Comparison of ENCODE assay signal across 10 cellular contexts in genomic region chr9:87270241-87271234, GRCh38.
A peak's percentile ranks its signal among the peaks of the same experiment; 100 is the strongest.
DNase-seq lines count a peak whose midpoint lies in the region; ATAC-seq and TF ChIP-seq lines count a peak whose summit lies in the region.
"Had no signal": no experiment of that assay in that cellular context is flagged by ENCODE, and none has a peak within 500 bp of the region (broad histone marks: within the 10 kb centered on the region; RNA-seq: fewer than 3 reads in every experiment).

No MANE protein-coding gene starts in this region.

- no peak overlapping the region for H3K4ac ChIP-seq in H9 (ENCODE audit: low read depth, low read length)

- H3K14ac ChIP-seq in H9 (ENCODE audit: insufficient read depth, low read length): no peak overlapping the region

- H3K27me3 ChIP-seq in H7 (ENCODE audit: control insufficient read depth, insufficient read depth, low read length) (no peaks in the 10 kb centered on the region), right atrium auricular region (no peaks in the 10 kb centered on the region), skeletal muscle satellite cell (ENCODE audit: control insufficient read depth, insufficient read depth, low read length) (no peaks in the 10 kb centered on the region), H9 (ENCODE audit: insufficient read depth, low read length) (no peaks in the 10 kb centered on the region)

- H3K36me3 ChIP-seq in H7 (replicated peaks; ENCODE audit: control insufficient read depth, insufficient read depth, low read length) (no peaks in the 10 kb centered on the region), right atrium auricular region (no peaks in the 10 kb centered on the region), skeletal muscle satellite cell (ENCODE audit: insufficient read depth, low read length) (no peaks in the 10 kb centered on the region)

- no peak overlapping the region for H4K5ac ChIP-seq in H9 (ENCODE audit: insufficient read length, low read depth, low read length)

- H3K9me3 ChIP-seq in right atrium auricular region (no peaks in the 10 kb centered on the region), skeletal muscle satellite cell (replicated peaks; ENCODE audit: low read length) (no peaks in the 10 kb centered on the region), H9 (ENCODE audit: control insufficient read depth, low read depth, low read length) (no peaks in the 10 kb centered on the region)

- H2AK5ac ChIP-seq in H9 (ENCODE audit: insufficient read length, low read length): no peak overlapping the region

- TF ChIP-seq CTCF in astrocyte of the spinal cord (IDR thresholded peaks at IDR 0.05; ENCODE audit: low read depth, low read length): no peak
- TF ChIP-seq CTCF in right atrium auricular region (IDR thresholded peaks at IDR 0.05): no peak
- no peak for TF ChIP-seq CTCF in H9 (conservative IDR thresholded peaks at IDR 0.05)

- H3K4me1 ChIP-seq in right atrium auricular region: peaks cover 0 to 17% of the 10 kb centered on the region in 2 donors
- H3K4me1 ChIP-seq in skeletal muscle satellite cell (ENCODE audit: control insufficient read depth, insufficient read depth, low read length): peaks cover 80% of the 10 kb centered on the region
- H3K4me1 ChIP-seq in H9 (ENCODE audit: insufficient read depth, low read length): no peaks in the 10 kb centered on the region

- H4K91ac ChIP-seq in H9 (ENCODE audit: insufficient read length, low read depth, low read length): no peak overlapping the region

- H3K4me3 ChIP-seq in H7 (ENCODE audit: insufficient read depth, low read depth, low read length): no peak overlapping the region
- H3K4me3 ChIP-seq in astrocyte of the spinal cord (ENCODE audit: low read depth, low read length): no peak overlapping the region
- H3K4me3 ChIP-seq in right atrium auricular region: no peak overlapping the region
- peak overlapping the region; percentile 34 for H3K4me3 ChIP-seq in skeletal muscle satellite cell (ENCODE audit: low read length)

- ATAC-seq in HG02840 (IDR thresholded peaks at IDR 0.05; ENCODE audit: low FRiP score, unreplicated experiment): no peak

- no peak overlapping the region for H3K56ac ChIP-seq in H9 (ENCODE audit: insufficient read length, low read depth, low read length)

- H3K27ac ChIP-seq in right atrium auricular region (no peak overlapping the region), H9 (ENCODE audit: insufficient read length, low read depth, low read length) (no peak overlapping the region)

- H4K8ac ChIP-seq in H9 (replicated peaks; ENCODE audit: insufficient read length, low read depth, low read length): no peak overlapping the region

- no peak overlapping the region for H2BK15ac ChIP-seq in H9 (ENCODE audit: low read depth, low read length)

- no peaks in the 10 kb centered on the region for H3K36me3 Mint-ChIP-seq in T-helper 2 cell treated with Interferon-gamma antibody and Interleukin-4, amounts not matched to agents 5 μg/mL and 100 μg/mL, for 36 hours (ENCODE audit: low read depth)
- H3K36me3 Mint-ChIP-seq in H9 (ENCODE audit: insufficient read depth in 1 of 3, low read depth in 3 of 3): no peaks in the 10 kb centered on the region

- no peak overlapping the region for H2BK120ac ChIP-seq in H9 (ENCODE audit: low read depth, low read length, poor library complexity, severe bottlenecking)

- H3K18ac ChIP-seq in H9 (ENCODE audit: insufficient read length, low read depth, low read length): no peak overlapping the region

- H3K23me2 ChIP-seq in H9 (ENCODE audit: insufficient read length, low read depth, low read length, poor library complexity, severe bottlenecking): no peaks in the 10 kb centered on the region

- H3K9ac ChIP-seq in skeletal muscle satellite cell (ENCODE audit: low read depth, low read length): peak overlapping the region; percentile 89
- no peak overlapping the region for H3K9ac ChIP-seq in H9 (ENCODE audit: extremely low read depth, insufficient read length, low read length)

- no peaks in the 10 kb centered on the region for H3K79me2 ChIP-seq in H9 (ENCODE audit: insufficient read depth, low read length)

- H3K4me2 ChIP-seq in skeletal muscle satellite cell (ENCODE audit: low read length) (peak overlapping the region; percentile 68), H9 (ENCODE audit: insufficient read depth, insufficient read length, low read length) (no peak overlapping the region)

- H3T11ph ChIP-seq in H9 (ENCODE audit: low read length): no peak overlapping the region

- H3K27ac Mint-ChIP-seq in T-helper 2 cell treated with Interferon-gamma antibody and Interleukin-4, amounts not matched to agents 5 μg/mL and 100 μg/mL, for 36 hours: no peak overlapping the region
- H3K27ac Mint-ChIP-seq in H9: no peak overlapping the region; a peak in 3 of 7 replicates

- no peaks in the 10 kb centered on the region for H3K4me1 Mint-ChIP-seq in T-helper 2 cell treated with Interferon-gamma antibody and Interleukin-4, amounts not matched to agents 5 μg/mL and 100 μg/mL, for 36 hours (ENCODE audit: low read depth)
- H3K4me1 Mint-ChIP-seq in H9: peaks cover 7 to 9% of the 10 kb centered on the region in 2 experiments

- no peaks in the 10 kb centered on the region for H3K79me1 ChIP-seq in H9 (ENCODE audit: insufficient read depth, low read depth, low read length, poor library complexity, severe bottlenecking)

- H3K27me3 Mint-ChIP-seq in T-helper 2 cell treated with Interferon-gamma antibody and Interleukin-4, amounts not matched to agents 5 μg/mL and 100 μg/mL, for 36 hours (ENCODE audit: low read depth): peaks cover 4% of the 10 kb centered on the region
- peaks cover 1% of the 10 kb centered on the region for H3K27me3 Mint-ChIP-seq in H9 (ENCODE audit: low read depth)

- no CpG with 5 or more reads among the region's 24 CpGs for WGBS in H9 (ENCODE audit: extremely low coverage, insufficient read length, low lambda C conversion rate)

- no peaks in the 10 kb centered on the region for H3K9me3 Mint-ChIP-seq in T-helper 2 cell treated with Interferon-gamma antibody and Interleukin-4, amounts not matched to agents 5 μg/mL and 100 μg/mL, for 36 hours
- no peaks in the 10 kb centered on the region for H3K9me3 Mint-ChIP-seq in H9

- no peak overlapping the region for H3K23ac ChIP-seq in H9 (ENCODE audit: insufficient read length, low read depth, low read length)

- no peaks in the 10 kb centered on the region for H4K20me1 ChIP-seq in H9 (ENCODE audit: control insufficient read depth, insufficient read depth, insufficient read length)

- no peak overlapping the region for H2BK5ac ChIP-seq in H9 (ENCODE audit: insufficient read length, low read length)

- no peak overlapping the region for H2BK20ac ChIP-seq in H9 (ENCODE audit: low read depth, low read length, poor library complexity, severe bottlenecking)

- H2BK12ac ChIP-seq in H9 (ENCODE audit: insufficient read length, low read depth, low read length): no peak overlapping the region

- H3K4me3 Mint-ChIP-seq in T-helper 2 cell treated with Interferon-gamma antibody and Interleukin-4, amounts not matched to agents 5 μg/mL and 100 μg/mL, for 36 hours: no peak overlapping the region
- H3K4me3 Mint-ChIP-seq in H9: no peak overlapping the region

- H2AFZ ChIP-seq in H9 (ENCODE audit: low read length): no peak overlapping the region

- DNase-seq in H7 (peak; percentile 28), astrocyte of the spinal cord (ENCODE audit: low read depth, low spot score) (peak; percentile 80), right atrium auricular region (ENCODE audit: low spot score) (peak; percentile 63), H9 (no peak), NCI-H345 (lab: John Stamatoyannopoulos, UW) (no peak)
- no peak for DNase-seq in T-helper 2 cell treated with Interferon-gamma antibody and Interleukin-4, amounts not matched to agents 5 μg/mL and 100 μg/mL, for 36 hours (ENCODE audit: low spot score)
- DNase-seq: effector CD4-positive, alpha-beta T cell; GF-D8 had no signal

- in situ Hi-C loops in astrocyte of the spinal cord (cut with HindIII; ENCODE audit: low sequenced_read_pairs): no loop called here

Comparison
In these comparisons a context has a peak if more than half of its experiments do, and no peak if none do; other contexts are left out.
1. DNase-seq: peak in H7 (single experiment), astrocyte of the spinal cord (single experiment) and right atrium auricular region (single experiment); none in T-helper 2 cell treated with Interferon-gamma antibody and Interleukin-4, amounts not matched to agents 5 μg/mL and 100 μg/mL, for 36 hours (single experiment), H9 (single experiment) and NCI-H345 (single experiment).